ENCODE assay signal across 15 cellular contexts in genomic region chr6:130796313-130796905, GRCh38. TPM values are rescaled to one million over a fixed set of nuclear protein-coding genes. Genes with fewer than 3 reads are reported as not detected.
DNase-seq lines count a peak whose midpoint lies in the region; ATAC-seq and TF ChIP-seq lines count a peak whose summit lies in the region.
"Had no signal": no experiment of that assay in that cellular context is flagged by ENCODE, and none has a peak within 500 bp of the region (broad histone marks: within the 10 kb centered on the region; RNA-seq: fewer than 3 reads in every experiment).

No MANE protein-coding gene starts in this region.

- POLR2A ChIA-PET in Caco-2 (lab: Charles Lee): no interaction called here

- H3K36me3 Mint-ChIP-seq in chondrocyte (ENCODE audit: low read depth) (peaks cover 7% of the 10 kb centered on the region), Caco-2 (ENCODE audit: insufficient read depth, unreplicated experiment) (no peaks in the 10 kb centered on the region)
- H3K36me3 Mint-ChIP-seq: IgD-negative memory B cell, memory B cell had no signal

- H3K27me3 ChIP-seq in right lobe of liver (no peaks in the 10 kb centered on the region), smooth muscle cell (ENCODE audit: low read depth) (no peaks in the 10 kb centered on the region), Caco-2 (replicated peaks; ENCODE audit: control insufficient read depth, insufficient read depth, low read length) (no peaks in the 10 kb centered on the region)
- H3K27me3 ChIP-seq: adrenal gland had no signal

- no TSS peak for BruUV-seq in Caco-2 (replicated peaks; lab: Mats Ljungman, UMichigan)

- H3F3A ChIP-seq in smooth muscle cell (ENCODE audit: low read depth): no peaks in the 10 kb centered on the region

- H3K4me3 ChIP-seq in right lobe of liver (no peak overlapping the region), smooth muscle cell (no peak overlapping the region), Caco-2 (ENCODE audit: low read depth, low read length) (no peak overlapping the region)
- H3K4me3 ChIP-seq: adrenal gland had no signal

- peak; percentile 78 for DNase-seq in Daoy (ENCODE audit: low read depth)
- DNase-seq in NCI-H446 treated with DMSO at 0.1 percent for 48 hours (lab: John Stamatoyannopoulos, UW): peak; percentile 18
- no peak for DNase-seq in chondrocyte (ENCODE audit: low spot score)
- DNase-seq in right lobe of liver: peak in 1 of 3 donors; percentile 59
- DNase-seq in DMS153 (lab: John Stamatoyannopoulos, UW): no peak
- DNase-seq in smooth muscle cell (lab: John Stamatoyannopoulos, UW; ENCODE audit: unreplicated experiment): no peak
- no peak for DNase-seq in Caco-2
- DNase-seq: activated CD8-positive, alpha-beta T cell treated with anti-CD3 and anti-CD28 coated beads, Interleukin-2, amount 10 ng/mL, durations not matched to agents 7 days and 5 days had no signal

- H3K36me3 ChIP-seq in right lobe of liver (no peaks in the 10 kb centered on the region), smooth muscle cell (ENCODE audit: low read depth) (no peaks in the 10 kb centered on the region), Caco-2 (ENCODE audit: control insufficient read depth, insufficient read depth, low read length) (no peaks in the 10 kb centered on the region)
- H3K36me3 ChIP-seq: adrenal gland had no signal

- H3K4me3 Mint-ChIP-seq in chondrocyte (ENCODE audit: unreplicated experiment) (no peak overlapping the region), Caco-2 (ENCODE audit: unreplicated experiment) (no peak overlapping the region)
- H3K4me3 Mint-ChIP-seq: activated CD8-positive, alpha-beta T cell treated with anti-CD3 and anti-CD28 coated beads, Interleukin-2, amount 10 ng/mL, durations not matched to agents 7 days and 5 days; memory B cell had no signal

- no peaks in the 10 kb centered on the region for H4K20me1 ChIP-seq in smooth muscle cell (ENCODE audit: low read depth)

- no peaks in the 10 kb centered on the region for H3K79me2 ChIP-seq in smooth muscle cell (ENCODE audit: low read depth)

- CTCF ChIA-PET in Caco-2 (lab: Charles Lee): no interaction called here

- no peak overlapping the region for H3K4me2 ChIP-seq in smooth muscle cell

- H3K9me3 Mint-ChIP-seq in chondrocyte (ENCODE audit: low read depth): peaks cover 17% of the 10 kb centered on the region
- H3K9me3 Mint-ChIP-seq in Caco-2 (ENCODE audit: unreplicated experiment): peaks cover 13% of the 10 kb centered on the region

- no peak overlapping the region for H2AFZ ChIP-seq in smooth muscle cell (ENCODE audit: low read depth)

- H3K4me1 Mint-ChIP-seq in chondrocyte (ENCODE audit: low read depth) (peaks cover 20% of the 10 kb centered on the region), Caco-2 (ENCODE audit: low read depth, unreplicated experiment) (no peaks in the 10 kb centered on the region)
- H3K4me1 Mint-ChIP-seq: memory B cell had no signal

- peak overlapping the region; percentile 10 for H3K27ac Mint-ChIP-seq in chondrocyte (ENCODE audit: unreplicated experiment)
- no peak overlapping the region for H3K27ac Mint-ChIP-seq in Caco-2 (ENCODE audit: unreplicated experiment)
- H3K27ac Mint-ChIP-seq: activated CD8-positive, alpha-beta T cell treated with anti-CD3 and anti-CD28 coated beads, Interleukin-2, amount 10 ng/mL, durations not matched to agents 7 days and 5 days; IgD-negative memory B cell; memory B cell had no signal

- ATAC-seq in right lobe of liver (peak; percentile 85 to 98 (median 96)), esophagus mucosa (no peak)
- ATAC-seq: activated CD8-positive, alpha-beta T cell treated with anti-CD3 and anti-CD28 coated beads, Interleukin-2, amount 10 ng/mL, durations not matched to agents 7 days and 5 days had no signal

- H3K4me1 ChIP-seq in right lobe of liver (peaks cover 0 to 7% (median 2%) of the 10 kb centered on the region in 4 donors), smooth muscle cell (ENCODE audit: low read depth) (no peaks in the 10 kb centered on the region), Caco-2 (no peaks in the 10 kb centered on the region)
- H3K4me1 ChIP-seq: adrenal gland had no signal

- H3K9ac ChIP-seq in smooth muscle cell (ENCODE audit: low read depth): no peak overlapping the region

- TF ChIP-seq POLR2A in right lobe of liver (IDR thresholded peaks at IDR 0.05): no peak

- H3K9me3 ChIP-seq in right lobe of liver (no peaks in the 10 kb centered on the region), smooth muscle cell (replicated peaks; ENCODE audit: low read depth) (peaks cover 4% of the 10 kb centered on the region), Caco-2 (peaks cover 10% of the 10 kb centered on the region; the same call in 1 of the 2 replicates)

- no peak for TF ChIP-seq CTCF in chondrocyte (IDR thresholded peaks at IDR 0.05)
- TF ChIP-seq CTCF in right lobe of liver (IDR thresholded peaks at IDR 0.05): no peak
- no peak for TF ChIP-seq CTCF in smooth muscle cell (IDR thresholded peaks at IDR 0.05; ENCODE audit: borderline replicate concordance, insufficient read depth, poor library complexity, severe bottlenecking)
- TF ChIP-seq CTCF in Caco-2 (IDR thresholded peaks at IDR 0.05; ENCODE audit: insufficient read depth in 1 of 2, low read depth in 1 of 2, low read length in 1 of 2, severe bottlenecking in 1 of 2, unreplicated experiment in 1 of 2): no peak

- no peaks in the 10 kb centered on the region for H3K27me3 Mint-ChIP-seq in chondrocyte (ENCODE audit: low read depth)
- no peaks in the 10 kb centered on the region for H3K27me3 Mint-ChIP-seq in Caco-2 (ENCODE audit: insufficient read depth, unreplicated experiment)
- H3K27me3 Mint-ChIP-seq: memory B cell had no signal

- intact Hi-C loops in right lobe of liver (cut with DNase I): no loop called here
- intact Hi-C loops in Caco-2 (cut with micrococcal nuclease; ENCODE audit: unreplicated experiment): no loop called here

- H3K27ac ChIP-seq in right lobe of liver (no peak overlapping the region), smooth muscle cell (ENCODE audit: low read depth) (no peak overlapping the region)
- H3K27ac ChIP-seq: adrenal gland, C4-2B had no signal

RNA-seq across cellular contexts. Expression of gene SMLR1, which starts 30.8 kb away (rescaled TPM):
- not detected in 2 replicates for total RNA-seq in Daoy (2014; rRNA removed; shearing (Covaris generic))
- not detected in 3 replicates for total RNA-seq in chondrocyte
- total RNA-seq in right lobe of liver: 10 to 100 TPM; 10.7 to 46.4 (median 20.1) TPM
- not detected for total RNA-seq in esophagus mucosa
- not detected in 2 replicates for total RNA-seq in smooth muscle cell
- 0.09 TPM in 1 of 2 replicates, not detected in the other for polyA plus RNA-seq in smooth muscle cell
- total RNA-seq in Caco-2 (2022): 6.9 and 8.4 TPM in 2 replicates
- total RNA-seq: activated CD8-positive, alpha-beta T cell treated with anti-CD3 and anti-CD28 coated beads, Interleukin-2, amount 10 ng/mL, durations not matched to agents 7 days and 5 days; skeletal muscle tissue had no signal
- polyA plus RNA-seq: esophagus, IgD-negative memory B cell had no signal

Comparison
In these comparisons a context has a peak if more than half of its experiments do, and no peak if none do; other contexts are left out.
1. DNase-seq: peak in Daoy (single experiment) and NCI-H446 treated with DMSO at 0.1 percent for 48 hours (single experiment); none in chondrocyte (single experiment), DMS153 (single experiment), smooth muscle cell (single experiment) and Caco-2 (0 of 2).